15 cellular contexts compared by ENCODE assay signal in the genomic region with DNA sequence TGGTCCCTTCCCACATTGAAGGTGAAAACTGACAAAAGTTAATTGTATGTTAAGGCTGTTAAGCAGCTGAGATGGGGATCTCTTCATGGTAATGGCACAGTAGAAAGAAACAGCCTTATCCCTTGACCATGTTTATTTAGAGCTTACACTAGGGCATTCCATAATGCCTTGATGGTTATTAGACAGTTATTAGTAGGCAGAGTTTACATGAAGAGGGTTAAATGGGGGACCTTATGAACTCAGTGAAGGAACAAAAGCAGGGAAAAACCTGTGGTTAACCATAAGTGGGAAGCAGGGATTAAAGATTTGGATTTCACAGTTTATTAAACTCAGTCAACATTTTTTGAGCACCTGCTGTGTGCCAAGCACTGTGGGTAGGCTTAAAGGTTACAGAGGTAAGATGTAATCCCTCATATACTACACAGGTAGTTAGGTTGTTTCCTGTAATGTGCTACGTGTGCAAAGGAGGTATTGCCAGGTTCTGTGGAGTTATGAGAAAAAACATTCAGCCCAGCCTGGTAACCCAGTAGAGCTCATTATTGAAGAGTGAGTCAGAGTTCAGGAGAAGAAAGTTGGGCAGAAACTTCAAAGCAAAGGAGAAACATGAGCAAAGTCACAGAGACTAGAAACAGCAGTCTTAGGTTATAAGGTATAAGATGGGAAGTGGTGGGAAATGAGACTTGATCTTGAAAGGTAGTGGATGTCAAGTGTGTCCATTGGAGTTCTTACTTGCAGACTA. TPM values are rescaled to one million over a fixed set of nuclear protein-coding genes. Genes with fewer than 3 reads are reported as not detected.
DNase-seq lines count a peak whose midpoint lies in the region; ATAC-seq and TF ChIP-seq lines count a peak whose summit lies in the region.
"Had no signal": no experiment of that assay in that cellular context is flagged by ENCODE, and none has a peak within 500 bp of the region (broad histone marks: within the 10 kb centered on the region; RNA-seq: fewer than 3 reads in every experiment).

No MANE protein-coding gene starts in this region.

- peaks cover 9% of the 10 kb centered on the region for H3K4me1 ChIP-seq in mammary epithelial cell (ENCODE audit: insufficient read depth, low read length)
- H3K4me1 ChIP-seq: BLaER1 treated with 17β-estradiol and CSF1 and Interleukin-3, amounts not matched to agents 10 nM and 100 nM; Peyer's patch had no signal

- in situ Hi-C loops in mammary epithelial cell (cut with MboI; ENCODE audit: low sequenced_read_pairs in 2 of 2): loop anchor here in 1 of 2 donors (25.0 kb wide), 1 partner anchor 299 kb away; no protein-coding TSS in a partner anchor

- H3K79me2 ChIP-seq in mammary epithelial cell (ENCODE audit: insufficient read depth, low read length): no peaks in the 10 kb centered on the region

- no peaks in the 10 kb centered on the region for H4K20me1 ChIP-seq in mammary epithelial cell (ENCODE audit: insufficient read depth, low read length)
- H4K20me1 ChIP-seq: BLaER1 treated with 17β-estradiol and CSF1 and Interleukin-3, amounts not matched to agents 10 nM and 100 nM had no signal

- no peaks in the 10 kb centered on the region for H3K27me3 Mint-ChIP-seq in activated T-cell treated with anti-CD3 and anti-CD28 coated beads, Interleukin-2, amount 50 U/mL, for 4 hours (ENCODE audit: low read depth)
- H3K27me3 Mint-ChIP-seq: effector memory CD8-positive, alpha-beta T cell had no signal

- no peak for TF ChIP-seq CTCF in mammary epithelial cell (conservative IDR thresholded peaks at IDR 0.05 in 1 of 2, IDR thresholded peaks at IDR 0.05 in 1 of 2; ENCODE audit: extremely low read depth in 1 of 2, insufficient read depth in 1 of 2, low read depth in 1 of 2, low read length in 2 of 2)

- CTCF ChIA-PET in mammary epithelial cell (lab: Charles Lee; ENCODE audit: low non-redundant PET): no interaction called here

- H3K27me3 ChIP-seq in mammary epithelial cell (ENCODE audit: insufficient read depth, low read length): no peaks in the 10 kb centered on the region
- H3K27me3 ChIP-seq: BLaER1 treated with 17β-estradiol and CSF1 and Interleukin-3, amounts not matched to agents 10 nM and 100 nM; Peyer's patch had no signal

- peak; percentile 81 to 85 for ATAC-seq in activated T-cell treated with anti-CD3 and anti-CD28 coated beads, Interleukin-2, amount 50 U/mL, for 4 hours
- no peak for ATAC-seq in HG02588 (IDR thresholded peaks at IDR 0.05; ENCODE audit: unreplicated experiment)
- no peak for ATAC-seq in HG03039 (IDR thresholded peaks at IDR 0.05; ENCODE audit: unreplicated experiment)
- ATAC-seq: effector memory CD8-positive, alpha-beta T cell had no signal

- no peak overlapping the region for H3K27ac ChIP-seq in mammary epithelial cell (ENCODE audit: insufficient read depth, low read depth, low read length)
- H3K27ac ChIP-seq: BLaER1 treated with 17β-estradiol and CSF1 and Interleukin-3, amounts not matched to agents 10 nM and 100 nM; Peyer's patch had no signal

- no peak overlapping the region for H2AFZ ChIP-seq in mammary epithelial cell (ENCODE audit: low read depth, low read length)

- 62% methylated on average over 1 of the region's 1 CpG for WGBS in mammary epithelial cell (ENCODE audit: low coverage, missing lambda C conversion rate)

- H3K4me2 ChIP-seq in mammary epithelial cell (ENCODE audit: insufficient read depth, low read depth, low read length): no peak overlapping the region
- H3K4me2 ChIP-seq: BLaER1 treated with 17β-estradiol and CSF1 and Interleukin-3, amounts not matched to agents 10 nM and 100 nM had no signal

- intact Hi-C loops in mammary epithelial cell (cut with micrococcal nuclease): no loop called here

- no peaks in the 10 kb centered on the region for H3K9me3 Mint-ChIP-seq in activated T-cell treated with anti-CD3 and anti-CD28 coated beads, Interleukin-2, amount 50 U/mL, for 4 hours
- H3K9me3 Mint-ChIP-seq: effector memory CD8-positive, alpha-beta T cell had no signal

- no peaks in the 10 kb centered on the region for H3K9me3 ChIP-seq in mammary epithelial cell (replicated peaks; ENCODE audit: insufficient read depth, low read length)
- H3K9me3 ChIP-seq: Peyer's patch had no signal

- no peak overlapping the region for H3K4me3 ChIP-seq in mammary epithelial cell (replicated peaks in 1 of 3; ENCODE audit: insufficient read depth in 1 of 3, low read depth in 2 of 3, low read length in 3 of 3)
- H3K4me3 ChIP-seq: BLaER1 treated with 17β-estradiol and CSF1 and Interleukin-3, amounts not matched to agents 10 nM and 100 nM; Peyer's patch had no signal

- H3K36me3 Mint-ChIP-seq in activated T-cell treated with anti-CD3 and anti-CD28 coated beads, Interleukin-2, amount 50 U/mL, for 4 hours (ENCODE audit: insufficient read depth): peaks cover 28% of the 10 kb centered on the region

- DNase-seq in activated T-cell treated with anti-CD3 and anti-CD28 coated beads, Interleukin-2, amount 50 U/mL, for 4 hours: no peak
- DNase-seq in activated T-cell treated with anti-CD3 and anti-CD28 coated beads for 4 hours: no peak
- DNase-seq in NCI-H69 (lab: John Stamatoyannopoulos, UW): peak; percentile 75
- DNase-seq in mammary epithelial cell: peak; percentile 68
- peak; percentile 86 for DNase-seq in renal cortical epithelial cell (ENCODE audit: low read depth)
- no peak for DNase-seq in germinal center (ENCODE audit: low spot score)
- DNase-seq: activated CD4-positive, alpha-beta T cell treated with anti-CD3 and anti-CD28 coated beads, Interleukin-2, amount 50 U/mL, for 1 hour; effector memory CD8-positive, alpha-beta T cell; islet precursor cell; NCI-H1694; Peyer's patch; posterior cingulate gyrus had no signal

- dilution Hi-C loops in mammary epithelial cell (cut with HindIII; ENCODE audit: low sequenced_read_pairs): no loop called here

- H3K36me3 ChIP-seq in mammary epithelial cell (ENCODE audit: insufficient read depth, low read length): peaks cover 4% of the 10 kb centered on the region

- H3K4me3 Mint-ChIP-seq in activated T-cell treated with anti-CD3 and anti-CD28 coated beads, Interleukin-2, amount 50 U/mL, for 4 hours: peak overlapping the region; percentile 14
- H3K4me3 Mint-ChIP-seq: effector memory CD8-positive, alpha-beta T cell had no signal

- H3K9ac ChIP-seq in mammary epithelial cell (ENCODE audit: insufficient read depth, low read length): no peak overlapping the region
- H3K9ac ChIP-seq: BLaER1 treated with 17β-estradiol and CSF1 and Interleukin-3, amounts not matched to agents 10 nM and 100 nM had no signal

- peaks cover 34% of the 10 kb centered on the region for H3K4me1 Mint-ChIP-seq in activated T-cell treated with anti-CD3 and anti-CD28 coated beads, Interleukin-2, amount 50 U/mL, for 4 hours (ENCODE audit: low read depth)

- BruUV-seq in mammary epithelial cell (replicated peaks; lab: Mats Ljungman, UMichigan): no TSS peak

RNA-seq across cellular contexts. Expression of gene GNRH2, which starts 32.3 kb away (rescaled TPM):
- total RNA-seq in activated T-cell treated with anti-CD3 and anti-CD28 coated beads, Interleukin-2, amount 50 U/mL, for 4 hours: 1 to 10 TPM in 1 of 3 donors, under 1 TPM in 2; 0.46 to 3.0 (median 0.90) TPM
- total RNA-seq in mammary epithelial cell (under 1 TPM in 1 of 2 donors, not detected in 1; 0.42 TPM), renal cortical epithelial cell (not detected in 2 replicates)
- not detected for polyA plus RNA-seq in mammary epithelial cell
- not detected for polyA minus RNA-seq in mammary epithelial cell
- total RNA-seq: Peyer's patch had no signal

RNA-seq across cellular contexts. Expression of gene MRPS26, which starts 34.7 kb away (rescaled TPM):
- 100 to 1,000 TPM; 117 to 148 (median 124) TPM for total RNA-seq in activated T-cell treated with anti-CD3 and anti-CD28 coated beads, Interleukin-2, amount 50 U/mL, for 4 hours
- total RNA-seq in mammary epithelial cell: 10 to 100 TPM; 25.3 to 54.7 TPM
- 55.9 TPM for polyA plus RNA-seq in mammary epithelial cell
- polyA minus RNA-seq in mammary epithelial cell: 3.5 TPM
- 31.2 and 36.6 TPM in 2 replicates for total RNA-seq in renal cortical epithelial cell

Comparison
In these comparisons a context has a peak if more than half of its experiments do, and no peak if none do; other contexts are left out.
1. ATAC-seq: peak in activated T-cell treated with anti-CD3 and anti-CD28 coated beads, Interleukin-2, amount 50 U/mL, for 4 hours (2 of 2); none in HG02588 (single experiment) and HG03039 (single experiment).
2. DNase-seq: peak in NCI-H69 (single experiment), mammary epithelial cell (single experiment) and renal cortical epithelial cell (single experiment); none in activated T-cell treated with anti-CD3 and anti-CD28 coated beads, Interleukin-2, amount 50 U/mL, for 4 hours (single experiment), activated T-cell treated with anti-CD3 and anti-CD28 coated beads for 4 hours (single experiment) and germinal center (single experiment).